Comparison of ENCODE assay signal across 1 cellular context in genomic region chr3:99648091-99648490, GRCh38.
A peak's percentile ranks its signal among the peaks of the same experiment; 100 is the strongest.
TF ChIP-seq lines count a peak whose summit lies in the region.

No MANE protein-coding gene starts in this region.

TF ChIP-seq in GM12878, 131 proteins besides CTCF, POLR2A, EP300 and RAD21 (continued from another document):
- TF ChIP-seq MTA2 (IDR thresholded peaks at IDR 0.05; ENCODE audit: low read depth) (0 out of 2 replicates have a peak, but pooled peaks have one; percentile 17), IKZF2 (IDR thresholded peaks at IDR 0.05) (peak; percentile 44 to 45; a peak in 3 of 4 replicates), SPI1 (IDR thresholded peaks at IDR 0.05; ENCODE audit: borderline replicate concordance, insufficient read depth, low read depth, low read length) (no peak), MYB (IDR thresholded peaks at IDR 0.05; ENCODE audit: borderline replicate concordance, low read depth, low read length) (no peak), DPF2 (IDR thresholded peaks at IDR 0.05) (0 out of 2 replicates have a peak, but pooled peaks have one; percentile 21), CREB1 (IDR thresholded peaks at IDR 0.05; ENCODE audit: low read depth) (no peak), JUNB (IDR thresholded peaks at IDR 0.05) (peak; percentile 79), SMAD5 (IDR thresholded peaks at IDR 0.05; ENCODE audit: low read depth) (no peak), BRCA1 (IDR thresholded peaks at IDR 0.05; ENCODE audit: low read depth, low read length) (no peak), MXI1 (IDR thresholded peaks at IDR 0.05; ENCODE audit: low read depth, low read length) (no peak), STAT3 (IDR thresholded peaks at IDR 0.05; ENCODE audit: low read depth, low read length) (no peak), YY1 (IDR thresholded peaks at IDR 0.05; ENCODE audit: low read depth, low read length) (no peak), MTA3 (IDR thresholded peaks at IDR 0.05; ENCODE audit: borderline replicate concordance, low read length) (no peak), SRF (IDR thresholded peaks at IDR 0.05; ENCODE audit: low read depth in 2 of 2, low read length in 2 of 2) (no peak), BCL3 (IDR thresholded peaks at IDR 0.05; ENCODE audit: borderline replicate concordance, insufficient read depth, low read depth, low read length, poor library complexity, severe bottlenecking) (no peak), CREM (IDR thresholded peaks at IDR 0.05; ENCODE audit: low read depth) (no peak), LARP7 (IDR thresholded peaks at IDR 0.05) (no peak), ATF7 (IDR thresholded peaks at IDR 0.05; ENCODE audit: low read depth) (no peak), JUND (IDR thresholded peaks at IDR 0.05; ENCODE audit: low read depth, low read length) (peak; percentile 57; the same call in 1 of the 2 replicates), ZZZ3 (IDR thresholded peaks at IDR 0.05; ENCODE audit: control insufficient read depth, insufficient read length, low read depth) (no peak), PML (IDR thresholded peaks at IDR 0.05; ENCODE audit: low read length) (no peak), TAF1 (IDR thresholded peaks at IDR 0.05; ENCODE audit: borderline replicate concordance, low read depth, low read length) (no peak), EED (IDR thresholded peaks at IDR 0.05; ENCODE audit: low read depth) (no peak), SP1 (IDR thresholded peaks at IDR 0.05; ENCODE audit: low read depth, low read length) (no peak), PAX8 (IDR thresholded peaks at IDR 0.05) (no peak), POLR2AphosphoS2 (IDR thresholded peaks at IDR 0.05; ENCODE audit: low read depth, low read length) (no peak), SMARCA5 (IDR thresholded peaks at IDR 0.05) (no peak), IKZF1 (conservative IDR thresholded peaks at IDR 0.05) (peak; percentile 36; the same call in 1 of the 2 replicates), NFIC (IDR thresholded peaks at IDR 0.05; ENCODE audit: low read depth, low read length) (0 out of 2 replicates have a peak, but pooled peaks have one; percentile 22), RAD51 (IDR thresholded peaks at IDR 0.05) (no peak), NR2C2 (IDR thresholded peaks at IDR 0.05; ENCODE audit: borderline replicate concordance, control insufficient read depth, insufficient read length, low read depth) (no peak), FOXM1 (IDR thresholded peaks at IDR 0.05; ENCODE audit: low read depth, low read length) (no peak), KLF5 (IDR thresholded peaks at IDR 0.05; ENCODE audit: partially characterized antibody) (no peak)
- TF ChIP-seq, protein P1, sequence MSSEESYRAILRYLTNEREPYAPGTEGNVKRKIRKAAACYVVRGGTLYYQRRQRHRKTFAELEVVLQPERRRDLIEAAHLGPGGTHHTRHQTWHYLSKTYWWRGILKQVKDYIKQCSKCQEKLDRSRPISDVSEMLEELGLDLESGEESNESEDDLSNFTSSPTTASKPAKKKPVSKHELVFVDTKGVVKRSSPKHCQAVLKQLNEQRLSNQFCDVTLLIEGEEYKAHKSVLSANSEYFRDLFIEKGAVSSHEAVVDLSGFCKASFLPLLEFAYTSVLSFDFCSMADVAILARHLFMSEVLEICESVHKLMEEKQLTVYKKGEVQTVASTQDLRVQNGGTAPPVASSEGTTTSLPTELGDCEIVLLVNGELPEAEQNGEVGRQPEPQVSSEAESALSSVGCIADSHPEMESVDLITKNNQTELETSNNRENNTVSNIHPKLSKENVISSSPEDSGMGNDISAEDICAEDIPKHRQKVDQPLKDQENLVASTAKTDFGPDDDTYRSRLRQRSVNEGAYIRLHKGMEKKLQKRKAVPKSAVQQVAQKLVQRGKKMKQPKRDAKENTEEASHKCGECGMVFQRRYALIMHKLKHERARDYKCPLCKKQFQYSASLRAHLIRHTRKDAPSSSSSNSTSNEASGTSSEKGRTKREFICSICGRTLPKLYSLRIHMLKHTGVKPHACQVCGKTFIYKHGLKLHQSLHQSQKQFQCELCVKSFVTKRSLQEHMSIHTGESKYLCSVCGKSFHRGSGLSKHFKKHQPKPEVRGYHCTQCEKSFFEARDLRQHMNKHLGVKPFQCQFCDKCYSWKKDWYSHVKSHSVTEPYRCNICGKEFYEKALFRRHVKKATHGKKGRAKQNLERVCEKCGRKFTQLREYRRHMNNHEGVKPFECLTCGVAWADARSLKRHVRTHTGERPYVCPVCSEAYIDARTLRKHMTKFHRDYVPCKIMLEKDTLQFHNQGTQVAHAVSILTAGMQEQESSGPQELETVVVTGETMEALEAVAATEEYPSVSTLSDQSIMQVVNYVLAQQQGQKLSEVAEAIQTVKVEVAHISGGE (CRISPR knock-in tag; IDR thresholded peaks at IDR 0.05) = no peak
- TF ChIP-seq, protein P2, sequence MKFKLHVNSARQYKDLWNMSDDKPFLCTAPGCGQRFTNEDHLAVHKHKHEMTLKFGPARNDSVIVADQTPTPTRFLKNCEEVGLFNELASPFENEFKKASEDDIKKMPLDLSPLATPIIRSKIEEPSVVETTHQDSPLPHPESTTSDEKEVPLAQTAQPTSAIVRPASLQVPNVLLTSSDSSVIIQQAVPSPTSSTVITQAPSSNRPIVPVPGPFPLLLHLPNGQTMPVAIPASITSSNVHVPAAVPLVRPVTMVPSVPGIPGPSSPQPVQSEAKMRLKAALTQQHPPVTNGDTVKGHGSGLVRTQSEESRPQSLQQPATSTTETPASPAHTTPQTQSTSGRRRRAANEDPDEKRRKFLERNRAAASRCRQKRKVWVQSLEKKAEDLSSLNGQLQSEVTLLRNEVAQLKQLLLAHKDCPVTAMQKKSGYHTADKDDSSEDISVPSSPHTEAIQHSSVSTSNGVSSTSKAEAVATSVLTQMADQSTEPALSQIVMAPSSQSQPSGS (IDR thresholded peaks at IDR 0.05; ENCODE audit: low read length) = no peak
- TF ChIP-seq, protein P3, sequence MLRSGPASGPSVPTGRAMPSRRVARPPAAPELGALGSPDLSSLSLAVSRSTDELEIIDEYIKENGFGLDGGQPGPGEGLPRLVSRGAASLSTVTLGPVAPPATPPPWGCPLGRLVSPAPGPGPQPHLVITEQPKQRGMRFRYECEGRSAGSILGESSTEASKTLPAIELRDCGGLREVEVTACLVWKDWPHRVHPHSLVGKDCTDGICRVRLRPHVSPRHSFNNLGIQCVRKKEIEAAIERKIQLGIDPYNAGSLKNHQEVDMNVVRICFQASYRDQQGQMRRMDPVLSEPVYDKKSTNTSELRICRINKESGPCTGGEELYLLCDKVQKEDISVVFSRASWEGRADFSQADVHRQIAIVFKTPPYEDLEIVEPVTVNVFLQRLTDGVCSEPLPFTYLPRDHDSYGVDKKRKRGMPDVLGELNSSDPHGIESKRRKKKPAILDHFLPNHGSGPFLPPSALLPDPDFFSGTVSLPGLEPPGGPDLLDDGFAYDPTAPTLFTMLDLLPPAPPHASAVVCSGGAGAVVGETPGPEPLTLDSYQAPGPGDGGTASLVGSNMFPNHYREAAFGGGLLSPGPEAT (IDR thresholded peaks at IDR 0.05; ENCODE audit: low read depth) = 0 out of 2 replicates have a peak, but pooled peaks have one; percentile 38
- TF ChIP-seq, protein P4, sequence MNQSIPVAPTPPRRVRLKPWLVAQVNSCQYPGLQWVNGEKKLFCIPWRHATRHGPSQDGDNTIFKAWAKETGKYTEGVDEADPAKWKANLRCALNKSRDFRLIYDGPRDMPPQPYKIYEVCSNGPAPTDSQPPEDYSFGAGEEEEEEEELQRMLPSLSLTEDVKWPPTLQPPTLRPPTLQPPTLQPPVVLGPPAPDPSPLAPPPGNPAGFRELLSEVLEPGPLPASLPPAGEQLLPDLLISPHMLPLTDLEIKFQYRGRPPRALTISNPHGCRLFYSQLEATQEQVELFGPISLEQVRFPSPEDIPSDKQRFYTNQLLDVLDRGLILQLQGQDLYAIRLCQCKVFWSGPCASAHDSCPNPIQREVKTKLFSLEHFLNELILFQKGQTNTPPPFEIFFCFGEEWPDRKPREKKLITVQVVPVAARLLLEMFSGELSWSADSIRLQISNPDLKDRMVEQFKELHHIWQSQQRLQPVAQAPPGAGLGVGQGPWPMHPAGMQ (IDR thresholded peaks at IDR 0.05; ENCODE audit: borderline replicate concordance) = no peak
- TF ChIP-seq, protein P5, sequence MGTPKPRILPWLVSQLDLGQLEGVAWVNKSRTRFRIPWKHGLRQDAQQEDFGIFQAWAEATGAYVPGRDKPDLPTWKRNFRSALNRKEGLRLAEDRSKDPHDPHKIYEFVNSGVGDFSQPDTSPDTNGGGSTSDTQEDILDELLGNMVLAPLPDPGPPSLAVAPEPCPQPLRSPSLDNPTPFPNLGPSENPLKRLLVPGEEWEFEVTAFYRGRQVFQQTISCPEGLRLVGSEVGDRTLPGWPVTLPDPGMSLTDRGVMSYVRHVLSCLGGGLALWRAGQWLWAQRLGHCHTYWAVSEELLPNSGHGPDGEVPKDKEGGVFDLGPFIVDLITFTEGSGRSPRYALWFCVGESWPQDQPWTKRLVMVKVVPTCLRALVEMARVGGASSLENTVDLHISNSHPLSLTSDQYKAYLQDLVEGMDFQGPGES (IDR thresholded peaks at IDR 0.05) = no peak
- TF ChIP-seq, protein P6, sequence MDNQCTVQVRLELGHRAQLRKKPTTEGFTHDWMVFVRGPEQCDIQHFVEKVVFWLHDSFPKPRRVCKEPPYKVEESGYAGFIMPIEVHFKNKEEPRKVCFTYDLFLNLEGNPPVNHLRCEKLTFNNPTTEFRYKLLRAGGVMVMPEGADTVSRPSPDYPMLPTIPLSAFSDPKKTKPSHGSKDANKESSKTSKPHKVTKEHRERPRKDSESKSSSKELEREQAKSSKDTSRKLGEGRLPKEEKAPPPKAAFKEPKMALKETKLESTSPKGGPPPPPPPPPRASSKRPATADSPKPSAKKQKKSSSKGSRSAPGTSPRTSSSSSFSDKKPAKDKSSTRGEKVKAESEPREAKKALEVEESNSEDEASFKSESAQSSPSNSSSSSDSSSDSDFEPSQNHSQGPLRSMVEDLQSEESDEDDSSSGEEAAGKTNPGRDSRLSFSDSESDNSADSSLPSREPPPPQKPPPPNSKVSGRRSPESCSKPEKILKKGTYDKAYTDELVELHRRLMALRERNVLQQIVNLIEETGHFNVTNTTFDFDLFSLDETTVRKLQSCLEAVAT (IDR thresholded peaks at IDR 0.05) = no peak
- TF ChIP-seq, protein P7, sequence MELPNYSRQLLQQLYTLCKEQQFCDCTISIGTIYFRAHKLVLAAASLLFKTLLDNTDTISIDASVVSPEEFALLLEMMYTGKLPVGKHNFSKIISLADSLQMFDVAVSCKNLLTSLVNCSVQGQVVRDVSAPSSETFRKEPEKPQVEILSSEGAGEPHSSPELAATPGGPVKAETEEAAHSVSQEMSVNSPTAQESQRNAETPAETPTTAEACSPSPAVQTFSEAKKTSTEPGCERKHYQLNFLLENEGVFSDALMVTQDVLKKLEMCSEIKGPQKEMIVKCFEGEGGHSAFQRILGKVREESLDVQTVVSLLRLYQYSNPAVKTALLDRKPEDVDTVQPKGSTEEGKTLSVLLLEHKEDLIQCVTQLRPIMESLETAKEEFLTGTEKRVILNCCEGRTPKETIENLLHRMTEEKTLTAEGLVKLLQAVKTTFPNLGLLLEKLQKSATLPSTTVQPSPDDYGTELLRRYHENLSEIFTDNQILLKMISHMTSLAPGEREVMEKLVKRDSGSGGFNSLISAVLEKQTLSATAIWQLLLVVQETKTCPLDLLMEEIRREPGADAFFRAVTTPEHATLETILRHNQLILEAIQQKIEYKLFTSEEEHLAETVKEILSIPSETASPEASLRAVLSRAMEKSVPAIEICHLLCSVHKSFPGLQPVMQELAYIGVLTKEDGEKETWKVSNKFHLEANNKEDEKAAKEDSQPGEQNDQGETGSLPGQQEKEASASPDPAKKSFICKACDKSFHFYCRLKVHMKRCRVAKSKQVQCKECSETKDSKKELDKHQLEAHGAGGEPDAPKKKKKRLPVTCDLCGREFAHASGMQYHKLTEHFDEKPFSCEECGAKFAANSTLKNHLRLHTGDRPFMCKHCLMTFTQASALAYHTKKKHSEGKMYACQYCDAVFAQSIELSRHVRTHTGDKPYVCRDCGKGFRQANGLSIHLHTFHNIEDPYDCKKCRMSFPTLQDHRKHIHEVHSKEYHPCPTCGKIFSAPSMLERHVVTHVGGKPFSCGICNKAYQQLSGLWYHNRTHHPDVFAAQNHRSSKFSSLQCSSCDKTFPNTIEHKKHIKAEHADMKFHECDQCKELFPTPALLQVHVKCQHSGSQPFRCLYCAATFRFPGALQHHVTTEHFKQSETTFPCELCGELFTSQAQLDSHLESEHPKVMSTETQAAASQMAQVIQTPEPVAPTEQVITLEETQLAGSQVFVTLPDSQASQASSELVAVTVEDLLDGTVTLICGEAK (IDR thresholded peaks at IDR 0.05; ENCODE audit: borderline replicate concordance) = no peak
- TF ChIP-seq, protein P8, sequence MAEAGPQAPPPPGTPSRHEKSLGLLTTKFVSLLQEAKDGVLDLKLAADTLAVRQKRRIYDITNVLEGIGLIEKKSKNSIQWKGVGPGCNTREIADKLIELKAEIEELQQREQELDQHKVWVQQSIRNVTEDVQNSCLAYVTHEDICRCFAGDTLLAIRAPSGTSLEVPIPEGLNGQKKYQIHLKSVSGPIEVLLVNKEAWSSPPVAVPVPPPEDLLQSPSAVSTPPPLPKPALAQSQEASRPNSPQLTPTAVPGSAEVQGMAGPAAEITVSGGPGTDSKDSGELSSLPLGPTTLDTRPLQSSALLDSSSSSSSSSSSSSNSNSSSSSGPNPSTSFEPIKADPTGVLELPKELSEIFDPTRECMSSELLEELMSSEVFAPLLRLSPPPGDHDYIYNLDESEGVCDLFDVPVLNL (IDR thresholded peaks at IDR 0.05; ENCODE audit: low read depth, low read length) = no peak
